ENCODE assay signal across 26 cellular contexts in the genomic region with DNA sequence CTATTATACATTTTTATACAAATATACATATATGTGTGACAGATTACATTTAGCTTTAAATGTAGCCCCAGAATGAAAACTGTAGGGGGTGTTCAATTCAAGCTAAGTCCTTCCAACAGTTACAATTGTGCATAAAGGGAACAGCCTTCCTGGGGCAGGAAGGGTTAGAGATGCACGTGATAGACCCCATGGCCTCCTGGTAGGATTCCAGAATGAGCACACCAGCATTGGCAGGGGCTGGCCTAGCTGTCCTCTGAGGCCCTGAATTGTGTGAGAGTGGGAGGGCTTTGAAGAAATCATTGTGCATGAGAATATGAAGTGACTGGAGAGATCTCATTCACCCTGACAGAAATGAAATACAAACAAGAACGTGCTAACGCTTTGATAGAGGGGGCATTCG.
DNase-seq lines count a peak whose midpoint lies in the region; ATAC-seq and TF ChIP-seq lines count a peak whose summit lies in the region.
"Had no signal": no experiment of that assay in that cellular context is flagged by ENCODE, and none has a peak within 500 bp of the region (broad histone marks: within the 10 kb centered on the region; RNA-seq: fewer than 3 reads in every experiment).

No MANE protein-coding gene starts in this region.

- no peaks in the 10 kb centered on the region for H3K9me3 ChIP-seq in A673 (ENCODE audit: low read depth, low read length, poor library complexity, severe bottlenecking)
- H3K9me3 ChIP-seq: A549, BE2C, BLaER1, Caco-2 had no signal

- H3K27ac ChIP-seq in A673 (ENCODE audit: low read depth, low read length, poor library complexity, severe bottlenecking), result no peak overlapping the region
- H3K27ac ChIP-seq: 22Rv1, A549, BLaER1 had no signal

- DNase-seq in COLO829 (ENCODE audit: low spot score) (peak; percentile 26), SK-MEL-5 (ENCODE audit: low read depth, low spot score) (peak; percentile 27), dermis microvascular lymphatic vessel endothelial cell (ENCODE audit: low read depth in 2 of 2) (peak; percentile 65 to 90), putamen (ENCODE audit: low spot score) (peak; percentile 21), A673 (ENCODE audit: low spot score) (no peak), MV-4-11 (lab: John Stamatoyannopoulos, UW) (no peak)
- DNase-seq: ACHN; BE2C; C1 segment of cervical spinal cord; Caco-2; Calu3; CD4-positive, alpha-beta memory T cell; CD4-positive, CD25-positive, alpha-beta regulatory T cell; CD8-positive, alpha-beta memory T cell; DMS 273 treated with DMSO at 0.1 percent for 48 hours; DMS153; DMS53; DMS79; DND-41; EL; GDM1 had no signal

- POLR2A ChIA-PET in A673 (lab: Charles Lee; ENCODE audit: low non-redundant PET), result no interaction called here

- in situ Hi-C loops in SK-MEL-5 (cut with HindIII; ENCODE audit: low pct_unique_long_range_greater_than_20kb, low sequenced_read_pairs), result no loop called here

- no peak for ATAC-seq in HG03175 (IDR thresholded peaks at IDR 0.05; ENCODE audit: unreplicated experiment)
- ATAC-seq: A549, GM12878 had no signal

- intact Hi-C loops in A673 (cut with micrococcal nuclease; ENCODE audit: unreplicated experiment), result no loop called here

- no peaks in the 10 kb centered on the region for H3K27me3 ChIP-seq in A673 (replicated peaks; ENCODE audit: insufficient read depth, low read depth, low read length, poor library complexity)
- H3K27me3 ChIP-seq: BE2C, BLaER1 had no signal

- H3K36me3 ChIP-seq in A673 (ENCODE audit: insufficient read depth, low read length, poor library complexity, severe bottlenecking), result no peaks in the 10 kb centered on the region
- H3K36me3 ChIP-seq: BE2C, BLaER1 had no signal

- H3K4me1 ChIP-seq in A673 (ENCODE audit: insufficient read depth, low read length, poor library complexity, severe bottlenecking), result no peaks in the 10 kb centered on the region

- TF ChIP-seq CTCF in A673 (conservative IDR thresholded peaks at IDR 0.05; ENCODE audit: low read depth, low read length), result no peak

- CTCF ChIA-PET in A673 (lab: Charles Lee), result no interaction called here

- no TSS peak for BruUV-seq in A673 (replicated peaks; lab: Mats Ljungman, UMichigan)

- H3K4me3 ChIP-seq in A673 (ENCODE audit: low read depth, low read length, poor library complexity, severe bottlenecking), result no peak overlapping the region
- H3K4me3 ChIP-seq: A549, BLaER1, GM12878 had no signal

Comparison
In these comparisons a context has a peak if more than half of its experiments do, and no peak if none do; other contexts are left out.
1. DNase-seq: peak in COLO829 (single experiment), SK-MEL-5 (single experiment), dermis microvascular lymphatic vessel endothelial cell (2 of 2) and putamen (single experiment); none in A673 (single experiment) and MV-4-11 (single experiment).